In genomic region chr12:6337958-6338406, GRCh38 we compare ENCODE assay signal across 8 cellular contexts. TPM values are rescaled to one million over a fixed set of nuclear protein-coding genes. Genes with fewer than 3 reads are reported as not detected.
A peak's percentile ranks its signal among the peaks of the same experiment; 100 is the strongest.
DNase-seq lines count a peak whose midpoint lies in the region; ATAC-seq and TF ChIP-seq lines count a peak whose summit lies in the region.

No MANE protein-coding gene starts in this region.

- TF ChIP-seq CTCF in left lung (IDR thresholded peaks at IDR 0.05): no peak
- TF ChIP-seq CTCF in tibial nerve (IDR thresholded peaks at IDR 0.05): no peak

- H3K9me3 ChIP-seq in left lung: no peaks in the 10 kb centered on the region
- no peaks in the 10 kb centered on the region for H3K9me3 ChIP-seq in tibial nerve

- H3K4me3 ChIP-seq in left lung: peak overlapping the region in 1 of 2 donors; percentile 100
- peak overlapping the region in 3 of 4 donors; percentile 16 to 89 (median 87) for H3K4me3 ChIP-seq in tibial nerve

- peak overlapping the region; percentile 97 to 99 for H3K27ac ChIP-seq in left lung
- peak overlapping the region in 3 of 4 donors; percentile 99 for H3K27ac ChIP-seq in tibial nerve

- intact Hi-C loops in left lung (cut with DNase I): loop anchor here in 1 of 2 donors (5.0 kb wide), 1 partner anchor 39 kb away; the partner anchor contains the start of gene SCNN1A

- peaks cover 0 to 31% of the 10 kb centered on the region in 2 donors for H3K36me3 ChIP-seq in left lung
- peaks cover 0 to 17% (median 3%) of the 10 kb centered on the region in 3 donors for H3K36me3 ChIP-seq in tibial nerve

- no peak for ATAC-seq in left lung

- WGBS in tibial nerve, 2 donors: 34 to 42% methylated on average over 11 of the region's 11 CpGs

- no peak for TF ChIP-seq POLR2A in tibial nerve (IDR thresholded peaks at IDR 0.05)

- H3K27me3 ChIP-seq in left lung (no peaks in the 10 kb centered on the region), tibial nerve (no peaks in the 10 kb centered on the region)

- H3K4me1 ChIP-seq in left lung (peaks cover 62 to 77% of the 10 kb centered on the region in 2 donors), tibial nerve (peaks cover 0 to 82% (median 64%) of the 10 kb centered on the region in 4 donors)

- peak in 1 of 2 donors; percentile 6 for TF ChIP-seq EP300 in tibial nerve (IDR thresholded peaks at IDR 0.05)

- DNase-seq in SIG-M5 treated with dmso at 0.1 percent for 504 hours (lab: John Stamatoyannopoulos, UW; ENCODE audit: unreplicated experiment) (peak; percentile 46), SIG-M5 (lab: John Stamatoyannopoulos, UW) (no peak), astrocyte of the hippocampus (ENCODE audit: low read depth, low spot score) (peak; percentile 14), left lung (no peak), tibial nerve (ENCODE audit: low spot score in 2 of 2) (no peak), NCI-H1694 treated with DMSO at 0.1 percent for 48 hours (lab: John Stamatoyannopoulos, UW) (no peak), DMS79 (lab: John Stamatoyannopoulos, UW) (no peak)
- no peak for DNase-seq in activated CD4-positive, alpha-beta T cell treated with anti-CD3 and anti-CD28 coated beads for 4 hours

RNA-seq across cellular contexts. Expression of gene TNFRSF1A, which starts 3.9 kb away (rescaled TPM):
- total RNA-seq in left lung (100 to 1,000 TPM; 155 to 211 TPM), tibial nerve (100 to 1,000 TPM; 196 to 437 (median 306) TPM)

RNA-seq across cellular contexts. Expression of gene PLEKHG6, which starts 27.5 kb away (rescaled TPM):
- total RNA-seq in left lung: 1 to 10 TPM; 2.0 to 4.2 TPM
- 10 to 100 TPM in 1 of 4 donors, 1 to 10 TPM in 2, not detected in 1; 2.9 to 15.3 (median 7.6) TPM for total RNA-seq in tibial nerve

RNA-seq across cellular contexts. Expression of gene SCNN1A, which starts 37.4 kb away (rescaled TPM):
- 100 to 1,000 TPM; 196 to 212 TPM for total RNA-seq in left lung
- 10 to 100 TPM; 15.9 to 46.5 (median 18.8) TPM for total RNA-seq in tibial nerve

RNA-seq across cellular contexts. Expression of gene LTBR, which starts 46.0 kb away (rescaled TPM):
- total RNA-seq in left lung (100 to 1,000 TPM; 149 to 153 TPM), tibial nerve (100 to 1,000 TPM; 119 to 234 (median 151) TPM)

Comparison
In these comparisons a context has a peak if more than half of its experiments do, and no peak if none do; other contexts are left out.
1. DNase-seq: peak in SIG-M5 treated with dmso at 0.1 percent for 504 hours (single experiment) and astrocyte of the hippocampus (single experiment); none in SIG-M5 (single experiment), left lung (0 of 2), tibial nerve (0 of 2), activated CD4-positive, alpha-beta T cell treated with anti-CD3 and anti-CD28 coated beads for 4 hours (0 of 2), NCI-H1694 treated with DMSO at 0.1 percent for 48 hours (single experiment) and DMS79 (single experiment).
2. RNA of gene SCNN1A, which starts 37.4 kb away (total RNA-seq): 196 to 212 TPM in left lung; 15.9 to 46.5 TPM in tibial nerve; every median in the first group is over 4 times any median in the second.